Comparison of ENCODE assay signal across 26 cellular contexts in the genomic region with DNA sequence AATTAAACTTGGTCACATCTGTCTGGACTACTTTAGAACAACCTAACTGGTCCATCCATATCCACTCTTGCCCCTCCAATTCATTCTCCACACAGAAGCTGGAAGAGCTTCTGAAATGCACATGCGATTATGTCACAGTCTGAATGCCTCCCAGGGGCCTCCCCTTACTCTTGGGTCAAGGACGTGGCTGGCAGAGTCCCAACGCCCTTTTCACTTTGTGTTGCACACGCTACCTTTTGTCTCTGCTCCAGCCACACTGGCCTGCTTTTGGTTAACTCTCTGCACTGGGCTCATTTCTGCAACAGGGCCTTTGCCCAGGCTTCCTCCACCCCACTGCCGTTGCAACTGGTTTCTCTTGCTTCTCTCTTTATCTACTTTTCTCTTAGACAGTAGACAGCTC.
"Had no signal": no experiment of that assay in that cellular context is flagged by ENCODE, and none has a peak within 500 bp of the region (broad histone marks: within the 10 kb centered on the region; RNA-seq: fewer than 3 reads in every experiment).

No MANE protein-coding gene starts in this region.

- ATAC-seq: activated CD8-positive, alpha-beta memory T cell treated with anti-CD3 and anti-CD28 coated beads, Interleukin-2, amount 10 ng/mL, durations not matched to agents 7 days and 5 days; activated T-cell treated with anti-CD3 and anti-CD28 coated beads, Interleukin-2, amount 50 U/mL, for 4 hours; activated T-helper 17 cell treated with anti-CD3 and anti-CD28 coated beads, Interleukin-2, amount 50 U/mL, for 72 hours; K562; PC-3; T-cell had no signal

- H3K4me3 ChIP-seq: K562, SK-N-MC had no signal

- H3K27ac ChIP-seq: SK-N-MC had no signal

- DNase-seq: activated B cell treated with CpG ODN at 0.5 μM for 24 hours; activated CD4-positive, alpha-beta T cell treated with anti-CD3 and anti-CD28 coated beads for 1 hour; activated CD4-positive, alpha-beta T cell treated with anti-CD3 and anti-CD28 coated beads, Interleukin-2, amount 10 ng/mL, durations not matched to agents 24 days and 14 days; activated CD4-positive, alpha-beta T cell treated with anti-CD3 and anti-CD28 coated beads, Interleukin-2, amount 50 U/mL, for 48 hours; activated CD8-positive, alpha-beta memory T cell treated with anti-CD3 and anti-CD28 coated beads, Interleukin-2, amount 10 ng/mL, durations not matched to agents 7 days and 5 days; activated gamma-delta T cell; activated naive CD4-positive, alpha-beta T cell treated with anti-CD3 and anti-CD28 coated beads for 36 hours; activated T-cell treated with anti-CD3 and anti-CD28 coated beads, Interleukin-2, amount 50 U/mL, for 4 hours; caudate nucleus; Karpas-422; MM.1S; NCI-H146; NCI-H187 treated with DMSO at 0.1 percent for 48 hours; NCI-H2081 treated with DMSO at 0.1 percent for 48 hours; NCI-H2171 treated with DMSO at 0.1 percent for 48 hours; NCI-H226; NCI-H510A treated with DMSO at 0.1 percent for 48 hours; NCI-H69; PC-3; SIG-M5; T-cell; T-helper 2 cell; T1000 had no signal
